In the genomic region with DNA sequence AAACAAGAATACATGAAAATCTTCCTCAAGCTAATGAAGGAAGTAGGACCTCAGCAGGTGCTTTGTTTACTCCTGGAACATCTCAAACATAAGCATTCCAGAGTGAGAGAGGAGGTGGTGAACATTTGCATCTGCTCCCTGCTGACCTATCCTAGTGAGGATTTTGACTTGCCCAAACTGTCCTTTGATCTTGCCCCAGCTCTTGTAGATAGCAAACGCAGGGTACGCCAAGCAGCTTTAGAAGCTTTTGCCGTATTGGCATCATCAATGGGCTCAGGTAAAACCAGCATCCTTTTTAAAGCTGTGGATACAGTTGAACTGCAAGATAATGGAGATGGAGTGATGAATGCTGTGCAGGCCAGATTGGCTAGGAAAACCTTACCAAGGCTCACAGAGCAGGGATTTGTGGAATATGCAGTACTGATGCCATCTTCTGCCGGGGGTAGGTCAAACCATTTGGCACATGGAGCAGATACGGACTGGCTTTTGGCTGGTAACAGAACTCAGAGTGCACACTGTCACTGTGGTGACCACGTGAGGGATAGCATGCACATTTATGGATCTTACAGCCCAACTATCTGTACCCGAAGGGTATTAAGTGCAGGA, we compare ENCODE assay signal across 9 cellular contexts. TPM values are rescaled to one million over a fixed set of nuclear protein-coding genes. Genes with fewer than 3 reads are reported as not detected.
DNase-seq lines count a peak whose midpoint lies in the region; ATAC-seq and TF ChIP-seq lines count a peak whose summit lies in the region.
"Had no signal": no experiment of that assay in that cellular context is flagged by ENCODE, and none has a peak within 500 bp of the region (broad histone marks: within the 10 kb centered on the region; RNA-seq: fewer than 3 reads in every experiment).

No MANE protein-coding gene starts in this region.

- peak overlapping the region in 2 of 6 donors; percentile 15 to 54 for H3K27ac Mint-ChIP-seq in immature natural killer cell

- peaks cover 62% of the 10 kb centered on the region for H3K4me1 ChIP-seq in psoas muscle

- H3K27me3 ChIP-seq in psoas muscle (ENCODE audit: insufficient read depth in 3 of 3, low read length in 2 of 3) = no peaks in the 10 kb centered on the region

- no peak for TF ChIP-seq CTCF in fibroblast of mammary gland (conservative IDR thresholded peaks at IDR 0.05; ENCODE audit: control insufficient read depth, insufficient read depth, low read depth, low read length)
- TF ChIP-seq CTCF in psoas muscle (IDR thresholded peaks at IDR 0.05) = no peak

- H3K4me3 ChIP-seq in fibroblast of mammary gland (ENCODE audit: control insufficient read depth, low read depth, low read length) (peak overlapping the region; percentile 94), psoas muscle (peak overlapping the region; percentile 89)

- H3K36me3 Mint-ChIP-seq in immature natural killer cell = peaks cover 17 to 33% (median 21%) of the 10 kb centered on the region in 3 donors

- peaks cover 6 to 29% (median 17%) of the 10 kb centered on the region in 6 donors for H3K9me3 Mint-ChIP-seq in immature natural killer cell

- peak overlapping the region; percentile 37 for H3K27ac ChIP-seq in psoas muscle
- H3K27ac ChIP-seq: C4-2B had no signal

- ATAC-seq in psoas muscle (peak in 1 of 4 donors; percentile 23), HG02885 (IDR thresholded peaks at IDR 0.05; ENCODE audit: poor library complexity, unreplicated experiment) (no peak), GM19467 (IDR thresholded peaks at IDR 0.05; ENCODE audit: unreplicated experiment) (no peak)

- H3K36me3 ChIP-seq in psoas muscle (ENCODE audit: insufficient read depth in 1 of 2, low read depth in 1 of 2) = no peaks in the 10 kb centered on the region

- no peak overlapping the region for H3K4me3 Mint-ChIP-seq in immature natural killer cell

- intact Hi-C loops in psoas muscle (cut with DNase I) = loop anchor here (2.0 to 10.0 kb wide), 4 partner anchors 67 to 171 kb away; a partner anchor contains a TSS

- H3K4me1 Mint-ChIP-seq in immature natural killer cell = peaks cover 24 to 28% of the 10 kb centered on the region in 2 donors

- 8 to 12% (median 11%) methylated on average over 7 of the region's 7 CpGs for WGBS in psoas muscle, 3 donors

- DNase-seq in NCI-H1105 treated with DMSO at 0.1 percent for 48 hours (lab: John Stamatoyannopoulos, UW) (peak; percentile 16), NCI-H1105 (lab: John Stamatoyannopoulos, UW) (no peak), NCI-H748 (lab: John Stamatoyannopoulos, UW; ENCODE audit: unreplicated experiment) (peak; percentile 46), fibroblast of mammary gland (ENCODE audit: low read depth) (peak; percentile 43), psoas muscle (no peak), immature natural killer cell (no peak)

- no peaks in the 10 kb centered on the region for H3K27me3 Mint-ChIP-seq in immature natural killer cell (ENCODE audit: low read depth in 3 of 3)

- H3K9me3 ChIP-seq in psoas muscle = no peaks in the 10 kb centered on the region

RNA-seq across cellular contexts. Expression of a gene that starts 1.9 kb away (rescaled TPM):
- 10 to 100 TPM in 3 of 4 donors, 1 to 10 TPM in 1; 9.1 to 16.0 (median 11.5) TPM for total RNA-seq in psoas muscle
- polyA plus RNA-seq in psoas muscle (1 to 10 TPM; 5.1 to 8.7 (median 5.9) TPM), immature natural killer cell (10 to 100 TPM in 2 of 3 donors, 1 to 10 TPM in 1; 9.4 to 13.0 (median 12.7) TPM)

RNA-seq across cellular contexts. Expression of a gene that starts 2.1 kb away (rescaled TPM):
- 10 to 100 TPM; 10.4 to 15.5 (median 13.0) TPM for total RNA-seq in psoas muscle
- polyA plus RNA-seq in psoas muscle (10 to 100 TPM in 1 of 3 donors, 1 to 10 TPM in 2; 3.3 to 12.2 (median 4.5) TPM), immature natural killer cell (10 to 100 TPM; 32.1 to 79.9 (median 36.3) TPM)

Comparison
In these comparisons a context has a peak if more than half of its experiments do, and no peak if none do; other contexts are left out.
1. DNase-seq: peak in NCI-H1105 treated with DMSO at 0.1 percent for 48 hours (single experiment), NCI-H748 (single experiment) and fibroblast of mammary gland (single experiment); none in NCI-H1105 (single experiment), psoas muscle (0 of 2) and immature natural killer cell (0 of 3).